8 cellular contexts compared by ENCODE assay signal in the genomic region with DNA sequence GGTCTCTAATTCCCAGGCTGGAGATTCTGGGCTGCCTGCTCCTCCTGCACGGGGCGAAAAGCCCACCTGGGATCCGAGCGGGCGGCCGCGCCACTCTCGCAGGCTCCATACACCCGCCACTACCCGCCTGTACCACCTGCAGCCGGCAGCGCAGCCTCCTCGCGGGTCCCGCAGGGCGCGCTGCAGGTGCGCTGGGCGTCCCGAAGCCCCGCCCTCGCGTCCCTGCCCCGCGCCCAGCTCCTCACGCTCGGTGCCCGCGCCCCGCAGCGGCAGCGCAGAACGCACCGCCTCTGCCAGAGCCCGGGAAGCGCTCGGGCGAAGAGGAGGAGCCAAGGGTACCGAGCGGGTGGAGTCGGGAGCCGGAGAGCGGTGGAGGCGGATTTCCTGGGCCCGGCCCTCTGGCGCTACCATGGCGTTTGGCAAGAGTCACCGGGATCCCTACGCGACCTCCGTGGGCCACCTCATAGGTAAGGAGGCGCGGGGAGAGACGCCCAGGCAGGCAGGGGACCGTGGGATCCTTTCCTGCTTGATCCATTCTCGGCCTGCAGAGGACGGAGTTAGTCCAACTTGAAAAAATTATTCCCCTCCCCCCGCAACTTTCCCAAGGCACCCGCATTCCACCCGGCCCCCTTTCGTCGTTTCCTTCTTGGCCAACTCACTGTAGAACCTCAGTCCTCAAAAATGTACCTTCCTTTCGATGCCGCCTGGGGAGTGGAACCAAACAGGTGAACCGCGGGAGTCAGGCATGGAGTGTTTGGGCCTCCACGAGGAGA.
A peak's percentile ranks its signal among the peaks of the same experiment; 100 is the strongest.
DNase-seq lines count a peak whose midpoint lies in the region; ATAC-seq and TF ChIP-seq lines count a peak whose summit lies in the region.

Gene TOM1L1 (plus strand): TSS at position 396 of the 773 bp plus-strand sequence. CDS start 14 bp downstream, at position 410.

- no peak for TF ChIP-seq RAD21 in Ishikawa (IDR thresholded peaks at IDR 0.05; ENCODE audit: low read depth)

- H3K9ac ChIP-seq in iPS-20b (ENCODE audit: low read depth, low read length) = peak within 1 kb of the TSS; percentile 83

- CTCF ChIA-PET in RWPE1 (lab: Yijun Ruan, JAX) = interaction anchor here (1.2 kb wide), 1 partner anchor 10 kb away, joined by 5 read pairs; no protein-coding TSS in a partner anchor

- in situ Hi-C loops in T47D (cut with HindIII; ENCODE audit: low pct_unique_long_range_greater_than_20kb, low sequenced_read_pairs) = no loop called here

- H3K27me3 ChIP-seq in iPS-20b (ENCODE audit: insufficient read depth, low read length) = no peaks in the 10 kb centered on the region

- no peak for TF ChIP-seq EP300 in Ishikawa (IDR thresholded peaks at IDR 0.05; ENCODE audit: borderline replicate concordance)

- H3K27ac ChIP-seq in RWPE1 (peak within 1 kb of the TSS; percentile 86), iPS-20b (ENCODE audit: low read length) (peak within 1 kb of the TSS; percentile 95), skin epidermis (peak within 1 kb of the TSS in 15 of 21 experiments; percentile 4 to 76 (median 58))

- ATAC-seq in GM21723 (IDR thresholded peaks at IDR 0.05; ENCODE audit: unreplicated experiment) (peak; percentile 89), HG03095 (IDR thresholded peaks at IDR 0.05; ENCODE audit: unreplicated experiment) (no peak)

- no peaks in the 10 kb centered on the region for H3K9me3 ChIP-seq in iPS-20b (ENCODE audit: insufficient read depth, low read depth, low read length)

- H3K4me3 ChIP-seq in iPS-20b (ENCODE audit: low read length) = no peak within 1 kb of the TSS; the same call in 1 of the 2 replicates
- H3K4me3 ChIP-seq in skin epidermis = peak within 1 kb of the TSS; percentile 33 to 54 (median 38)

- peaks cover 14% of the 10 kb centered on the region for H3K36me3 ChIP-seq in iPS-20b (ENCODE audit: insufficient read depth, low read depth, low read length)

- H3K4me1 ChIP-seq in iPS-20b (ENCODE audit: insufficient read depth, low read length) = peaks cover 18% of the 10 kb centered on the region

- TF ChIP-seq CTCF in RWPE1 (conservative IDR thresholded peaks at IDR 0.05; ENCODE audit: low read depth) = peak; percentile 36; the same call in 1 of the 2 replicates

- POLR2A ChIA-PET in RWPE1 (lab: Yijun Ruan, JAX; ENCODE audit: low non-redundant PET) = interaction anchor here (0.6 to 0.7 kb wide), 2 partner anchors 50 to 806 kb away, joined by 3 to 4 read pairs; no protein-coding TSS in a partner anchor

- peak; percentile 78 for DNase-seq in EH (ENCODE audit: low read depth)
- DNase-seq in RWPE1 (ENCODE audit: low spot score) = peak; percentile 81
- peak; percentile 92 to 97 for DNase-seq in T47D (ENCODE audit: low read depth in 1 of 2, low spot score in 1 of 2)

TF ChIP-seq in Ishikawa, 13 proteins besides CTCF, POLR2A, EP300 and RAD21:
- TF ChIP-seq MAX (IDR thresholded peaks at IDR 0.05) (peak; percentile 49; the same call in 1 of the 2 replicates), EGR1 (IDR thresholded peaks at IDR 0.05) (no peak), TCF12 (IDR thresholded peaks at IDR 0.05; ENCODE audit: low read depth) (peak; percentile 36; the same call in 1 of the 2 replicates), TEAD4 (IDR thresholded peaks at IDR 0.05) (peak; percentile 63), CREB1 (IDR thresholded peaks at IDR 0.05; ENCODE audit: low read depth) (no peak), ZBTB7A (IDR thresholded peaks at IDR 0.05; ENCODE audit: low read depth) (no peak), FOXM1 (IDR thresholded peaks at IDR 0.05; ENCODE audit: borderline replicate concordance, low read depth) (no peak), NFIC (IDR thresholded peaks at IDR 0.05) (peak; percentile 48; the same call in 1 of the 2 replicates), CEBPB (IDR thresholded peaks at IDR 0.05) (no peak), YY1 (IDR thresholded peaks at IDR 0.05; ENCODE audit: low read depth) (0 out of 2 replicates have a peak, but pooled peaks have one; percentile 48), TAF1 (IDR thresholded peaks at IDR 0.05; ENCODE audit: low read depth) (peak; percentile 65)
- TF ChIP-seq, protein P1, sequence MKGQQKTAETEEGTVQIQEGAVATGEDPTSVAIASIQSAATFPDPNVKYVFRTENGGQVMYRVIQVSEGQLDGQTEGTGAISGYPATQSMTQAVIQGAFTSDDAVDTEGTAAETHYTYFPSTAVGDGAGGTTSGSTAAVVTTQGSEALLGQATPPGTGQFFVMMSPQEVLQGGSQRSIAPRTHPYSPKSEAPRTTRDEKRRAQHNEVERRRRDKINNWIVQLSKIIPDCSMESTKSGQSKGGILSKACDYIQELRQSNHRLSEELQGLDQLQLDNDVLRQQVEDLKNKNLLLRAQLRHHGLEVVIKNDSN (IDR thresholded peaks at IDR 0.05) = 0 out of 2 replicates have a peak, but pooled peaks have one; percentile 3
- TF ChIP-seq, protein P2, sequence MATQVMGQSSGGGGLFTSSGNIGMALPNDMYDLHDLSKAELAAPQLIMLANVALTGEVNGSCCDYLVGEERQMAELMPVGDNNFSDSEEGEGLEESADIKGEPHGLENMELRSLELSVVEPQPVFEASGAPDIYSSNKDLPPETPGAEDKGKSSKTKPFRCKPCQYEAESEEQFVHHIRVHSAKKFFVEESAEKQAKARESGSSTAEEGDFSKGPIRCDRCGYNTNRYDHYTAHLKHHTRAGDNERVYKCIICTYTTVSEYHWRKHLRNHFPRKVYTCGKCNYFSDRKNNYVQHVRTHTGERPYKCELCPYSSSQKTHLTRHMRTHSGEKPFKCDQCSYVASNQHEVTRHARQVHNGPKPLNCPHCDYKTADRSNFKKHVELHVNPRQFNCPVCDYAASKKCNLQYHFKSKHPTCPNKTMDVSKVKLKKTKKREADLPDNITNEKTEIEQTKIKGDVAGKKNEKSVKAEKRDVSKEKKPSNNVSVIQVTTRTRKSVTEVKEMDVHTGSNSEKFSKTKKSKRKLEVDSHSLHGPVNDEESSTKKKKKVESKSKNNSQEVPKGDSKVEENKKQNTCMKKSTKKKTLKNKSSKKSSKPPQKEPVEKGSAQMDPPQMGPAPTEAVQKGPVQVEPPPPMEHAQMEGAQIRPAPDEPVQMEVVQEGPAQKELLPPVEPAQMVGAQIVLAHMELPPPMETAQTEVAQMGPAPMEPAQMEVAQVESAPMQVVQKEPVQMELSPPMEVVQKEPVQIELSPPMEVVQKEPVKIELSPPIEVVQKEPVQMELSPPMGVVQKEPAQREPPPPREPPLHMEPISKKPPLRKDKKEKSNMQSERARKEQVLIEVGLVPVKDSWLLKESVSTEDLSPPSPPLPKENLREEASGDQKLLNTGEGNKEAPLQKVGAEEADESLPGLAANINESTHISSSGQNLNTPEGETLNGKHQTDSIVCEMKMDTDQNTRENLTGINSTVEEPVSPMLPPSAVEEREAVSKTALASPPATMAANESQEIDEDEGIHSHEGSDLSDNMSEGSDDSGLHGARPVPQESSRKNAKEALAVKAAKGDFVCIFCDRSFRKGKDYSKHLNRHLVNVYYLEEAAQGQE (IDR thresholded peaks at IDR 0.05; ENCODE audit: low read depth) = no peak
